In the genomic region with DNA sequence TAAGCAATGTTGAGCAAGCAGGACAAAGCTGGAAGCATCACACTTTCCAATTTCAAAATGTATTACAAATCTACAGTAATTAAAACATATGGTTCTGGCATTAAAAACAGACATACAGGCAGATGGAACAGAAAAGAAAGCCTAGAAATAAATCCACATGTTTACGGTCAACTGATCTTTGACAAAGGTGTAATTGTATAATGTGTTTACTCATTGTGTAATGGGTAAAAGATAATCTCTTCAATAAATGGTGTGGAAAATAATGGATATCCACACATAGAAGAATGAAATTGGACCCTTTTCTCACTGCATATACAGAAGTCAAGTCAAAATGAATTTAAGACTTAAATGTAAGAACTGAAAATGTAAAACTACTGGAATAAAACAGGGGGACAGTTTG, we compare ENCODE assay signal across 18 cellular contexts.
"Had no signal": no experiment of that assay in that cellular context is flagged by ENCODE, and none has a peak within 500 bp of the region (broad histone marks: within the 10 kb centered on the region; RNA-seq: fewer than 3 reads in every experiment).

No MANE protein-coding gene starts in this region.

- H3K4me3 Mint-ChIP-seq: activated T-helper 17 cell treated with anti-CD3 and anti-CD28 coated beads, Interleukin-2, amount 50 U/mL, for 72 hours; memory B cell; naive thymus-derived CD8-positive, alpha-beta T cell; stimulated activated memory B cell treated with anti-CD40 and anti-IgM and Interleukin-4, amounts not matched to agents 10 μg/mL and 1 μg/mL and 100 μg/mL, for 72 hours had no signal

- H3K36me3 Mint-ChIP-seq: memory B cell; naive thymus-derived CD8-positive, alpha-beta T cell; stimulated activated memory B cell treated with anti-CD40 and anti-IgM and Interleukin-4, amounts not matched to agents 10 μg/mL and 1 μg/mL and 100 μg/mL, for 72 hours had no signal

- H3K9me3 Mint-ChIP-seq: activated T-helper 17 cell treated with anti-CD3 and anti-CD28 coated beads, Interleukin-2, amount 50 U/mL, for 72 hours; memory B cell; naive thymus-derived CD8-positive, alpha-beta T cell; stimulated activated memory B cell treated with anti-CD40 and anti-IgM and Interleukin-4, amounts not matched to agents 10 μg/mL and 1 μg/mL and 100 μg/mL, for 72 hours had no signal

- H3K4me1 Mint-ChIP-seq: activated T-helper 17 cell treated with anti-CD3 and anti-CD28 coated beads, Interleukin-2, amount 50 U/mL, for 72 hours; memory B cell; naive thymus-derived CD8-positive, alpha-beta T cell; stimulated activated memory B cell treated with anti-CD40 and anti-IgM and Interleukin-4, amounts not matched to agents 10 μg/mL and 1 μg/mL and 100 μg/mL, for 72 hours had no signal

- H3K27me3 ChIP-seq: esophagus muscularis mucosa, neutrophil, transverse colon, vagina had no signal

- H3K27me3 Mint-ChIP-seq: memory B cell had no signal

- H3K9me3 ChIP-seq: esophagus muscularis mucosa, neutrophil, transverse colon, vagina had no signal

- H3K27ac ChIP-seq: esophagus muscularis mucosa, neutrophil, transverse colon, vagina had no signal

- H3K27ac Mint-ChIP-seq: activated T-helper 17 cell treated with anti-CD3 and anti-CD28 coated beads, Interleukin-2, amount 50 U/mL, for 72 hours; memory B cell; naive thymus-derived CD8-positive, alpha-beta T cell; stimulated activated memory B cell treated with anti-CD40 and anti-IgM and Interleukin-4, amounts not matched to agents 10 μg/mL and 1 μg/mL and 100 μg/mL, for 72 hours had no signal

- H3K4me1 ChIP-seq: esophagus muscularis mucosa, transverse colon, vagina had no signal

- ATAC-seq: activated T-helper 17 cell treated with anti-CD3 and anti-CD28 coated beads, Interleukin-2, amount 50 U/mL, for 72 hours; left ventricle myocardium superior; naive thymus-derived CD8-positive, alpha-beta T cell; stimulated activated memory B cell treated with anti-CD40 and anti-IgM and Interleukin-4, amounts not matched to agents 10 μg/mL and 1 μg/mL and 100 μg/mL, for 72 hours had no signal

- DNase-seq: activated CD4-positive, alpha-beta T cell treated with anti-CD3 and anti-CD28 coated beads, Interleukin-2, amount 50 U/mL, for 4 hours; activated CD4-positive, CD25-positive, alpha-beta regulatory T cell treated with anti-CD3 and anti-CD28 coated beads, Interleukin-2, amount 50 U/mL, for 72 hours; activated naive CD4-positive, alpha-beta T cell treated with Interleukin-2 at 50 U/mL for 16 hours; aorta; cortex of kidney; effector CD4-positive, alpha-beta T cell; hypothalamus; kidney glomerular epithelial cell; left ventricle myocardium superior; naive thymus-derived CD8-positive, alpha-beta T cell; stimulated activated CD4-positive, alpha-beta T cell treated with anti-CD3 and anti-CD28 coated beads, Interleukin-2, amount 100 ng/mL, for 48 hours; transverse colon had no signal
